In genomic region chr11:44654596-44654995, GRCh38 we compare ENCODE assay signal across 5 cellular contexts.
"Had no signal": no experiment of that assay in that cellular context is flagged by ENCODE, and none has a peak within 500 bp of the region (broad histone marks: within the 10 kb centered on the region; RNA-seq: fewer than 3 reads in every experiment).

No MANE protein-coding gene starts in this region.

- H3K4me3 ChIP-seq: GM23248 had no signal

- H3K27ac Mint-ChIP-seq: H9 had no signal

- DNase-seq: GM23248, GOT3, H9, HCEC 1CT, IMR-90 had no signal

- H3K4me3 Mint-ChIP-seq: H9 had no signal

- H3K27ac ChIP-seq: GM23248 had no signal

- H2AFZ ChIP-seq: GM23248 had no signal

- H3K9ac ChIP-seq: GM23248 had no signal
